ENCODE assay signal across 1 cellular context in genomic region chr2:237474931-237475703, GRCh38.
TF ChIP-seq lines count a peak whose summit lies in the region.

No MANE protein-coding gene starts in this region.

TF ChIP-seq in HepG2, 621 proteins besides CTCF, POLR2A, EP300 and RAD21 (continued from another document and continues in another):
- peak; percentile 59 for TF ChIP-seq POGK (CRISPR knock-in tag; conservative IDR thresholded peaks at IDR 0.05)
- no peak for TF ChIP-seq JUNB (CRISPR knock-in tag; IDR thresholded peaks at IDR 0.05; ENCODE audit: borderline replicate concordance)
- no peak for TF ChIP-seq MAF1 (CRISPR knock-in tag; IDR thresholded peaks at IDR 0.05; ENCODE audit: borderline replicate concordance)
- peak; percentile 51; the same call in 1 of the 2 replicates for TF ChIP-seq IRF9 (CRISPR knock-in tag; IDR thresholded peaks at IDR 0.05; ENCODE audit: borderline replicate concordance)
- no peak for TF ChIP-seq SOX6 (IDR thresholded peaks at IDR 0.05)
- 0 out of 2 replicates have a peak, but pooled peaks have one; percentile 11 for TF ChIP-seq SOX6 (CRISPR knock-in tag; IDR thresholded peaks at IDR 0.05)
- TF ChIP-seq ZNF761 (CRISPR knock-in tag; conservative IDR thresholded peaks at IDR 0.05) = 0 out of 2 replicates have a peak, but pooled peaks have one; percentile 28
- TF ChIP-seq ZNF281 (CRISPR knock-in tag; IDR thresholded peaks at IDR 0.05; ENCODE audit: borderline replicate concordance) = no peak; the same call in 1 of the 2 replicates
- TF ChIP-seq KDM1A (CRISPR knock-in tag; IDR thresholded peaks at IDR 0.05) = no peak
- no peak for TF ChIP-seq ZSCAN29 (CRISPR knock-in tag; conservative IDR thresholded peaks at IDR 0.05)
- TF ChIP-seq ZBTB20 (CRISPR knock-in tag; IDR thresholded peaks at IDR 0.05; ENCODE audit: borderline replicate concordance, low read depth) = no peak
- TF ChIP-seq TRAFD1 (CRISPR knock-in tag; IDR thresholded peaks at IDR 0.05; ENCODE audit: borderline replicate concordance) = no peak
- 0 out of 2 replicates have a peak, but pooled peaks have one; percentile 29 for TF ChIP-seq ISL2 (CRISPR knock-in tag; IDR thresholded peaks at IDR 0.05)
- TF ChIP-seq ZMYM2 (CRISPR knock-in tag; IDR thresholded peaks at IDR 0.05) = no peak
- TF ChIP-seq ZNF121 (CRISPR knock-in tag; IDR thresholded peaks at IDR 0.05) = no peak
- TF ChIP-seq ZNF30 (CRISPR knock-in tag; IDR thresholded peaks at IDR 0.05) = peak; percentile 17; the same call in 1 of the 2 replicates
- 0 out of 2 replicates have a peak, but pooled peaks have one; percentile 37 for TF ChIP-seq CENPBD1 (CRISPR knock-in tag; IDR thresholded peaks at IDR 0.05; ENCODE audit: borderline replicate concordance, low read depth)
- no peak for TF ChIP-seq IKZF4 (CRISPR knock-in tag; IDR thresholded peaks at IDR 0.05; ENCODE audit: borderline replicate concordance, low read depth, not compliant biosample characterization)
- TF ChIP-seq CBFB (CRISPR knock-in tag; IDR thresholded peaks at IDR 0.05) = 0 out of 2 replicates have a peak, but pooled peaks have one; percentile 44
- TF ChIP-seq ZNF143 (CRISPR knock-in tag; IDR thresholded peaks at IDR 0.05) = no peak; the same call in 1 of the 2 replicates
- no peak for TF ChIP-seq ZNF674 (CRISPR knock-in tag; IDR thresholded peaks at IDR 0.05; ENCODE audit: low read depth)
- 0 out of 2 replicates have a peak, but pooled peaks have one; percentile 32 for TF ChIP-seq MXD4 (CRISPR knock-in tag; IDR thresholded peaks at IDR 0.05)
- TF ChIP-seq ZNF274 (CRISPR knock-in tag; IDR thresholded peaks at IDR 0.05) = no peak
- no peak for TF ChIP-seq SNAPC4 (CRISPR knock-in tag; IDR thresholded peaks at IDR 0.05)
- TF ChIP-seq ZNF749 (CRISPR knock-in tag; IDR thresholded peaks at IDR 0.05; ENCODE audit: borderline replicate concordance) = peak; percentile 84
- no peak for TF ChIP-seq BCLAF1 (IDR thresholded peaks at IDR 0.05)
- no peak for TF ChIP-seq ZNF24 (IDR thresholded peaks at IDR 0.05)
- peak; percentile 67 for TF ChIP-seq SP4 (CRISPR knock-in tag; IDR thresholded peaks at IDR 0.05)
- no peak; the same call in 1 of the 2 replicates for TF ChIP-seq ATF7-NPFF (CRISPR knock-in tag; IDR thresholded peaks at IDR 0.05; ENCODE audit: low read depth)
- TF ChIP-seq ZFP91 (CRISPR knock-in tag; IDR thresholded peaks at IDR 0.05; ENCODE audit: borderline replicate concordance) = peak; percentile 43; the same call in 1 of the 2 replicates
- peak; percentile 61 for TF ChIP-seq AGO1 (IDR thresholded peaks at IDR 0.05; ENCODE audit: low read depth, low read length, poor library complexity, severe bottlenecking)
- no peak for TF ChIP-seq ZNF615 (CRISPR knock-in tag; IDR thresholded peaks at IDR 0.05; ENCODE audit: borderline replicate concordance)
- TF ChIP-seq SAFB2 (CRISPR knock-in tag; IDR thresholded peaks at IDR 0.05; ENCODE audit: borderline replicate concordance, low read depth) = peak; percentile 94
- peak; percentile 60; the same call in 1 of the 2 replicates for TF ChIP-seq ARID5B (CRISPR knock-in tag; IDR thresholded peaks at IDR 0.05)
